In genomic region chr22:21701384-21701971, GRCh38 we compare ENCODE assay signal across 1 cellular context.
A peak's percentile ranks its signal among the peaks of the same experiment; 100 is the strongest.
TF ChIP-seq lines count a peak whose summit lies in the region.

No MANE protein-coding gene starts in this region.

TF ChIP-seq in HEK293T, 16 proteins besides CTCF, POLR2A, EP300 and RAD21 (continued from another document):
- peak; percentile 57 for TF ChIP-seq PKNOX1 (IDR thresholded peaks at IDR 0.05)
- no peak for TF ChIP-seq BHLHE40 (IDR thresholded peaks at IDR 0.05; ENCODE audit: borderline replicate concordance)
